ENCODE assay signal across 1 cellular context in genomic region chr3:148054999-148055398, GRCh38.
TF ChIP-seq lines count a peak whose summit lies in the region.

No MANE protein-coding gene starts in this region.

TF ChIP-seq in SK-N-SH, 30 proteins besides CTCF, POLR2A, EP300 and RAD21 (continued from another document):
- no peak for TF ChIP-seq ZBTB33 (IDR thresholded peaks at IDR 0.05; ENCODE audit: borderline replicate concordance, low read depth)
